In genomic region chr1:208203127-208203847, GRCh38 we compare ENCODE assay signal across 8 cellular contexts. TPM values are rescaled to one million over a fixed set of nuclear protein-coding genes. Genes with fewer than 3 reads are reported as not detected.
DNase-seq lines count a peak whose midpoint lies in the region; ATAC-seq and TF ChIP-seq lines count a peak whose summit lies in the region.

No MANE protein-coding gene starts in this region.

- H3K36me3 ChIP-seq in osteoblast (ENCODE audit: insufficient read depth, low read length) = no peaks in the 10 kb centered on the region

- ATAC-seq in stimulated activated naive CD8-positive, alpha-beta T cell treated with anti-CD3 and anti-CD28 coated beads, Interleukin-15, Interleukin-2, amounts not matched to agents 100 U/mL and 50 U/mL, for 24 hours = no peak
- ATAC-seq in GM21529 (IDR thresholded peaks at IDR 0.05; ENCODE audit: unreplicated experiment) (no peak), HG03196 (IDR thresholded peaks at IDR 0.05; ENCODE audit: unreplicated experiment) (no peak)

- peak; percentile 14 for DNase-seq in Caki2 (ENCODE audit: low read depth)
- peak; percentile 95 for DNase-seq in NCI-H345 treated with DMSO at 0.1 percent for 48 hours (lab: John Stamatoyannopoulos, UW; ENCODE audit: unreplicated experiment)
- DNase-seq in dorsolateral prefrontal cortex = peak in 4 of 10 donors; percentile 52 to 66 (median 54)
- DNase-seq in osteoblast (ENCODE audit: insufficient read length, low spot score, missing footprints) = no peak
- no peak for DNase-seq in stimulated activated naive CD8-positive, alpha-beta T cell treated with anti-CD3 and anti-CD28 coated beads, Interleukin-15, Interleukin-2, amounts not matched to agents 100 U/mL and 50 U/mL, for 24 hours
- DNase-seq in activated CD4-positive, alpha-beta T cell treated with anti-CD3 and anti-CD28 coated beads, Interleukin-2, amount 50 U/mL, for 4 hours = no peak

- H3K9me3 ChIP-seq in osteoblast (ENCODE audit: low read depth, low read length) = no peaks in the 10 kb centered on the region

- H3K27ac ChIP-seq in dorsolateral prefrontal cortex (peak overlapping the region in 52 of 59 donors; percentile 0 to 84 (median 62)), osteoblast (ENCODE audit: low read depth, low read length) (peak overlapping the region; percentile 47)

- in situ Hi-C loops in Caki2 (cut with HindIII; ENCODE audit: low pct_unique_long_range_greater_than_20kb, low sequenced_read_pairs) = no loop called here

- TF ChIP-seq CTCF in dorsolateral prefrontal cortex (IDR thresholded peaks at IDR 0.05 in 54 of 56, conservative IDR thresholded peaks at IDR 0.05 in 2 of 56; ENCODE audit: low read depth in 1 of 56, partially characterized antibody in 56 of 56) (no peak), osteoblast (IDR thresholded peaks at IDR 0.05; ENCODE audit: extremely low read depth, low read depth, low read length) (no peak)

- H3K79me2 ChIP-seq in osteoblast (ENCODE audit: insufficient read depth, low read length) = no peaks in the 10 kb centered on the region

- H3K4me1 ChIP-seq in osteoblast (ENCODE audit: insufficient read depth, low read length) = peaks cover 49% of the 10 kb centered on the region

- H2AFZ ChIP-seq in osteoblast (ENCODE audit: low read length) = no peak overlapping the region

- intact Hi-C loops in dorsolateral prefrontal cortex (cut with DNase I) = no loop called here

- H3K4me3 ChIP-seq in dorsolateral prefrontal cortex (no peak overlapping the region), osteoblast (ENCODE audit: insufficient read depth, low read length) (peak overlapping the region; percentile 9)

- no peaks in the 10 kb centered on the region for H4K20me1 ChIP-seq in osteoblast (ENCODE audit: insufficient read depth, low read length)

- H3K4me2 ChIP-seq in osteoblast (ENCODE audit: insufficient read depth, low read length) = peak overlapping the region; percentile 62

- peaks cover 0 to 16% (median 0%) of the 10 kb centered on the region in 45 donors for H3K27me3 ChIP-seq in dorsolateral prefrontal cortex
- no peaks in the 10 kb centered on the region for H3K27me3 ChIP-seq in osteoblast (ENCODE audit: insufficient read depth, low read length)

RNA-seq across cellular contexts. Expression of gene PLXNA2, which starts 40.9 kb away (rescaled TPM):
- total RNA-seq in Caki2 (2014; rRNA removed; shearing (Covaris generic); ENCODE audit: low replicate concordance) = 0.03 and 1.6 TPM in 2 replicates
- 100 to 1,000 TPM in 36 of 120 experiments, 10 to 100 TPM in 84; 39.8 to 132 (median 90.8) TPM for total RNA-seq in dorsolateral prefrontal cortex
- total RNA-seq in osteoblast = 2.7 and 3.3 TPM in 2 replicates

Comparison
In these comparisons a context has a peak if more than half of its experiments do, and no peak if none do; other contexts are left out.
1. DNase-seq: peak in Caki2 (single experiment) and NCI-H345 treated with DMSO at 0.1 percent for 48 hours (single experiment); none in osteoblast (single experiment), stimulated activated naive CD8-positive, alpha-beta T cell treated with anti-CD3 and anti-CD28 coated beads, Interleukin-15, Interleukin-2, amounts not matched to agents 100 U/mL and 50 U/mL, for 24 hours (single experiment) and activated CD4-positive, alpha-beta T cell treated with anti-CD3 and anti-CD28 coated beads, Interleukin-2, amount 50 U/mL, for 4 hours (0 of 2).